8 cellular contexts compared by ENCODE assay signal in the genomic region with DNA sequence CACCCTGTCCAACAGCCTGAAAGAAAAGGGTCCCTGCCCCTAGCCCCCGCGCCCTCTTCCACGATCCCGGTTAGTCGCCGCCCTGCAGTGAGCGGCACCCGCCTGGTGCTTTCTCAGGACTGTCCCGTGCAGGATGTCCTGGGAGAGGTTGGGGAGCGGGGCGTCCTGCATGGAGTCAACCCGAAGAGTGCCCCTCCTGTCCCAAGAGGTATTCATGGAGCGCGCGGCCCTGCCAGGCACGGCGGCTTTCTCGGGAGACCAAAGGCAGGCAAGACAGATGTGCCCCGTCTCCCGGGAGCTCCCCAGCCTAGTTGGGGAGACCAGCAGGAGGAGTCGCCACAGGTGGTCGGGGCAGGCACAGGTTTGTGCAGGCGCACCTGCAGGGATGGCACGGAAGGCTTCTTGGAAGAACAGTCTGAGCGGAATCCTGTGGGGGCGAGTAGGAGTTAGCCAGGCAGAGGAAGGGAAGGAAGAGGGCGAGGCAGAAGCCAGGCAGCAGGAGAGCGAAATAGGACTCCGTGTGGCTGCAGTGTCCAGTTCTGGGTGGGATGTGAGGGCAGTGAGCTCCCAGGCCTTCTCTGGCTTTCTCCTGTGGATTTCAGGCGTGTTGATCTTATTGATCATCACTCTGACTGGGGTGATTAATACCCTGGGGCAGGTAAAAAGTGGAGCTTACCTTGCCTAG. TPM values are rescaled to one million over a fixed set of nuclear protein-coding genes. Genes with fewer than 3 reads are reported as not detected.
DNase-seq lines count a peak whose midpoint lies in the region; ATAC-seq and TF ChIP-seq lines count a peak whose summit lies in the region.

No MANE protein-coding gene starts in this region.

- DNase-seq in AG04449 (ENCODE audit: low read depth, low spot score) (no peak), KBM-7 (peak; percentile 15), body of pancreas (peak in 1 of 4 donors; percentile 37), lower leg skin (ENCODE audit: low spot score in 2 of 2) (no peak), upper lobe of left lung (peak in 1 of 2 donors; percentile 87), NAMALWA (ENCODE audit: low spot score) (no peak), SIG-M5 (lab: John Stamatoyannopoulos, UW) (no peak)

- CTCF ChIA-PET in AG04449 (lab: Yijun Ruan, JAX) = interaction anchor here (0.7 to 4.3 kb wide), 4 partner anchors 11 to 67 kb away, joined by 3 to 44 read pairs (median 20); no protein-coding TSS in a partner anchor

- H3K36me3 ChIP-seq in body of pancreas (replicated peaks in 1 of 2; ENCODE audit: insufficient read depth in 1 of 2, low read depth in 2 of 2) (no peaks in the 10 kb centered on the region), upper lobe of left lung (peaks cover 4 to 36% (median 29%) of the 10 kb centered on the region in 4 donors)

- in situ Hi-C loops in KBM-7 (cut with MboI; ENCODE audit: low pct_unique_long_range_greater_than_20kb, low sequenced_read_pairs) = no loop called here

- ATAC-seq in body of pancreas (no peak), upper lobe of left lung (ENCODE audit: low FRiP score in 2 of 2) (peak in 1 of 2 donors; percentile 2), HG03432 (IDR thresholded peaks at IDR 0.05; ENCODE audit: unreplicated experiment) (no peak)

- POLR2A ChIA-PET in AG04449 (lab: Yijun Ruan, JAX) = interaction anchor here (1.0 to 1.6 kb wide), 3 partner anchors 7 to 17 kb away, joined by 3 to 5 read pairs (median 3); no protein-coding TSS in a partner anchor

- no peak for TF ChIP-seq POLR2A in body of pancreas (IDR thresholded peaks at IDR 0.05)
- TF ChIP-seq POLR2A in lower leg skin (IDR thresholded peaks at IDR 0.05) = no peak
- TF ChIP-seq POLR2A in upper lobe of left lung (IDR thresholded peaks at IDR 0.05) = no peak

- H3K27me3 ChIP-seq in body of pancreas (no peaks in the 10 kb centered on the region), upper lobe of left lung (no peaks in the 10 kb centered on the region)

- 0% methylated on average over 6 to 30 of the region's 30 CpGs for WGBS in body of pancreas, 2 donors
- 3% methylated on average over 12 to 19 of the region's 30 CpGs for WGBS in lower leg skin, 2 donors
- WGBS in upper lobe of left lung, 2 donors = 3 to 5% methylated on average over 12 to 25 of the region's 30 CpGs

- H3K4me1 ChIP-seq in body of pancreas = peaks cover 51% of the 10 kb centered on the region
- H3K4me1 ChIP-seq in upper lobe of left lung = peaks cover 14 to 31% (median 24%) of the 10 kb centered on the region in 4 donors

- H3K9me3 ChIP-seq in body of pancreas = no peaks in the 10 kb centered on the region
- no peaks in the 10 kb centered on the region for H3K9me3 ChIP-seq in upper lobe of left lung

- peak overlapping the region; percentile 65 to 94 (median 88) for H3K27ac ChIP-seq in body of pancreas
- peak overlapping the region; percentile 86 to 91 (median 90) for H3K27ac ChIP-seq in upper lobe of left lung

- intact Hi-C loops in body of pancreas (cut with DNase I) = no loop called here
- intact Hi-C loops in lower leg skin (cut with DNase I; ENCODE audit: low total_unique reads) = no loop called here

- TF ChIP-seq CTCF in AG04449 (IDR thresholded peaks at IDR 0.05; ENCODE audit: insufficient read depth, low read length, missing control alignments) (no peak), body of pancreas (IDR thresholded peaks at IDR 0.05) (no peak), lower leg skin (IDR thresholded peaks at IDR 0.05) (no peak), upper lobe of left lung (IDR thresholded peaks at IDR 0.05) (no peak)

- TF ChIP-seq EP300 in upper lobe of left lung (IDR thresholded peaks at IDR 0.05) = no peak

- H3K4me3 ChIP-seq in AG04449 (ENCODE audit: low read depth, low read length) = peak overlapping the region; percentile 98
- H3K4me3 ChIP-seq in body of pancreas = peak overlapping the region; percentile 79 to 90
- H3K4me3 ChIP-seq in lower leg skin (ENCODE audit: low read depth, poor library complexity, severe bottlenecking) = peak overlapping the region; percentile 91
- H3K4me3 ChIP-seq in upper lobe of left lung = peak overlapping the region; percentile 82 to 97 (median 90)

RNA-seq across cellular contexts. Expression of a gene that starts 0.7 kb away (rescaled TPM):
- total RNA-seq in body of pancreas = 100 to 1,000 TPM; 111 to 130 TPM
- 100 to 1,000 TPM; 162 to 174 (median 168) TPM for total RNA-seq in lower leg skin
- 100 to 1,000 TPM in 2 of 6 donors, 10 to 100 TPM in 4; 72.3 to 241 (median 91.0) TPM for total RNA-seq in upper lobe of left lung

RNA-seq across cellular contexts. Expression of a gene that starts 29.6 kb away (rescaled TPM):
- total RNA-seq in body of pancreas (1 to 10 TPM; 4.0 to 4.7 TPM), lower leg skin (1 to 10 TPM; 5.5 to 8.7 (median 7.2) TPM), upper lobe of left lung (10 to 100 TPM in 1 of 6 donors, 1 to 10 TPM in 5; 4.9 to 34.6 (median 6.2) TPM)

RNA-seq across cellular contexts. Expression of a gene that starts 41.9 kb away (rescaled TPM):
- total RNA-seq in body of pancreas (100 to 1,000 TPM in 1 of 2 donors, 10 to 100 TPM in 1; 74.2 to 151 TPM), lower leg skin (10 to 100 TPM; 51.9 to 91.0 (median 88.7) TPM), upper lobe of left lung (100 to 1,000 TPM; 122 to 283 (median 191) TPM)

RNA-seq across cellular contexts. Expression of a gene that starts 47.2 kb away (rescaled TPM):
- total RNA-seq in body of pancreas (10 to 100 TPM; 10.6 to 21.8 TPM), lower leg skin (10 to 100 TPM in 2 of 4 donors, 1 to 10 TPM in 2; 1.6 to 11.9 (median 8.6) TPM), upper lobe of left lung (10 to 100 TPM; 13.9 to 24.8 (median 20.9) TPM)
